In the genomic region with DNA sequence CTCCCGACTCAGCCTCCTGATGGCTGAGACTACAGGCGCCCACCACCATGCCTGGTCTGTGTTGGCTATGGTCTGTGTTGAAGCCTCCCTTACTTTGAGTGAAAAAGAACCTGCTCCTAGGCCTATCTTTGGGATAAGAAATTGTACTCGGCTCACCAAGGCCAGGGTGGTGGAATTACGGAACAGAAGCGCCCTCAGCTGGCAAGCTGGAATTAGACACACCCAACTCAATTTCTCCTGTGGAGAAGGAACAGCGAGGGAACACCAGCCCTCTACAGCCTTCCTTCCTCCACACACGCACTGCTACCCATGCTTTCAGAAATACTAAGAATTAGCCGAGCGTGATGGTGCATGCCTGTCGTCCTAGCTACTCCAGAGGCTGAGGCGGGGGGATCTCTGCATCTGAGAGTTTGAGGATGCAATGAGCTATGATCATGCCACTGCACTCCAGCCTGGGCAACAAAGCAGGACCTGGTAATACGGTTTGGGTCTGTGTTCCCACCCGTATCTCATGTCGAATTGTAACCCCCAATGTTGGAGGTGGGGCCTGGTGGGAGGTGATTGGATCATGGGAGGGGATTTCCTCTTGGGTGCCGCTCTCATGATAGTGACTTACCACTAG, we compare ENCODE assay signal across 9 cellular contexts. TPM values are rescaled to one million over a fixed set of nuclear protein-coding genes. Genes with fewer than 3 reads are reported as not detected.
DNase-seq lines count a peak whose midpoint lies in the region; ATAC-seq and TF ChIP-seq lines count a peak whose summit lies in the region.
"Had no signal": no experiment of that assay in that cellular context is flagged by ENCODE, and none has a peak within 500 bp of the region (broad histone marks: within the 10 kb centered on the region; RNA-seq: fewer than 3 reads in every experiment).

No MANE protein-coding gene starts in this region.

- no peak overlapping the region for H3K4me3 Mint-ChIP-seq in activated CD8-positive, alpha-beta T cell treated with anti-CD3 and anti-CD28 coated beads for 36 hours
- no peak overlapping the region for H3K4me3 Mint-ChIP-seq in activated CD8-positive, alpha-beta T cell treated with anti-CD3 and anti-CD28 coated beads, Interleukin-2, amount 10 ng/mL, durations not matched to agents 7 days and 5 days
- H3K4me3 Mint-ChIP-seq: activated naive CD4-positive, alpha-beta T cell treated with anti-CD3 and anti-CD28 coated beads, Interleukin-2, amount 50 U/mL, for 24 hours had no signal

- H3K27ac Mint-ChIP-seq in activated CD8-positive, alpha-beta T cell treated with anti-CD3 and anti-CD28 coated beads for 36 hours = no peak overlapping the region
- no peak overlapping the region for H3K27ac Mint-ChIP-seq in activated CD8-positive, alpha-beta T cell treated with anti-CD3 and anti-CD28 coated beads, Interleukin-2, amount 10 ng/mL, durations not matched to agents 7 days and 5 days
- H3K27ac Mint-ChIP-seq: activated naive CD4-positive, alpha-beta T cell treated with anti-CD3 and anti-CD28 coated beads, Interleukin-2, amount 50 U/mL, for 24 hours had no signal

- no peak for TF ChIP-seq CTCF in activated CD8-positive, alpha-beta T cell treated with anti-CD3 and anti-CD28 coated beads for 36 hours (IDR thresholded peaks at IDR 0.05)

- intact Hi-C loops in activated CD8-positive, alpha-beta T cell treated with anti-CD3 and anti-CD28 coated beads for 36 hours (cut with micrococcal nuclease) = no loop called here

- no peak for ATAC-seq in activated CD8-positive, alpha-beta T cell treated with anti-CD3 and anti-CD28 coated beads for 36 hours
- no peak for ATAC-seq in activated CD8-positive, alpha-beta T cell treated with anti-CD3 and anti-CD28 coated beads, Interleukin-2, amount 10 ng/mL, durations not matched to agents 7 days and 5 days
- ATAC-seq in HG03139 (IDR thresholded peaks at IDR 0.05; ENCODE audit: unreplicated experiment) (no peak), HG03520 (IDR thresholded peaks at IDR 0.05; ENCODE audit: unreplicated experiment) (no peak)

- H3K4me1 Mint-ChIP-seq in activated CD8-positive, alpha-beta T cell treated with anti-CD3 and anti-CD28 coated beads for 36 hours (ENCODE audit: low read depth) = no peaks in the 10 kb centered on the region
- no peaks in the 10 kb centered on the region for H3K4me1 Mint-ChIP-seq in activated CD8-positive, alpha-beta T cell treated with anti-CD3 and anti-CD28 coated beads, Interleukin-2, amount 10 ng/mL, durations not matched to agents 7 days and 5 days (ENCODE audit: low read depth)
- H3K4me1 Mint-ChIP-seq: activated naive CD4-positive, alpha-beta T cell treated with anti-CD3 and anti-CD28 coated beads, Interleukin-2, amount 50 U/mL, for 24 hours had no signal

- peak; percentile 35 for DNase-seq in activated CD8-positive, alpha-beta T cell treated with anti-CD3 and anti-CD28 coated beads for 36 hours
- DNase-seq in activated CD8-positive, alpha-beta T cell treated with anti-CD3 and anti-CD28 coated beads, Interleukin-2, amount 10 ng/mL, durations not matched to agents 7 days and 5 days = no peak
- DNase-seq in MV-4-11 (lab: John Stamatoyannopoulos, UW) = peak; percentile 54
- peak in 36 of 56 donors; percentile 1 to 64 (median 18) for DNase-seq in amygdala (lab: John Stamatoyannopoulos, UW)
- DNase-seq in lung microvascular endothelial cell (ENCODE audit: low read depth in 2 of 2) = peak; percentile 37
- no peak for DNase-seq in activated naive CD4-positive, alpha-beta T cell treated with Interleukin-2 at 50 U/mL for 16 hours

- CTCF ChIA-PET in activated CD8-positive, alpha-beta T cell treated with anti-CD3 and anti-CD28 coated beads for 36 hours (lab: Charles Lee) = interaction anchor here (0.8 to 2.6 kb wide), 5 partner anchors 9 to 457 kb away, joined by 3 to 11 read pairs (median 4); no protein-coding TSS in a partner anchor
- CTCF ChIA-PET in activated CD8-positive, alpha-beta T cell treated with anti-CD3 and anti-CD28 coated beads, Interleukin-2, amount 10 ng/mL, durations not matched to agents 7 days and 5 days (lab: Charles Lee) = interaction anchor here (0.9 kb wide), 2 partner anchors 14 to 17 kb away, joined by 3 read pairs; no protein-coding TSS in a partner anchor

- POLR2A ChIA-PET in activated CD8-positive, alpha-beta T cell treated with anti-CD3 and anti-CD28 coated beads for 36 hours (lab: Charles Lee) = no interaction called here
- POLR2A ChIA-PET in activated CD8-positive, alpha-beta T cell treated with anti-CD3 and anti-CD28 coated beads, Interleukin-2, amount 10 ng/mL, durations not matched to agents 7 days and 5 days (lab: Charles Lee) = no interaction called here

- no peaks in the 10 kb centered on the region for H3K36me3 Mint-ChIP-seq in activated CD8-positive, alpha-beta T cell treated with anti-CD3 and anti-CD28 coated beads for 36 hours (ENCODE audit: low read depth)
- no peaks in the 10 kb centered on the region for H3K36me3 Mint-ChIP-seq in activated CD8-positive, alpha-beta T cell treated with anti-CD3 and anti-CD28 coated beads, Interleukin-2, amount 10 ng/mL, durations not matched to agents 7 days and 5 days (ENCODE audit: low read depth)
- H3K36me3 Mint-ChIP-seq: activated naive CD4-positive, alpha-beta T cell treated with anti-CD3 and anti-CD28 coated beads, Interleukin-2, amount 50 U/mL, for 24 hours had no signal

- H3K9me3 Mint-ChIP-seq in activated CD8-positive, alpha-beta T cell treated with anti-CD3 and anti-CD28 coated beads for 36 hours = no peaks in the 10 kb centered on the region
- no peaks in the 10 kb centered on the region for H3K9me3 Mint-ChIP-seq in activated CD8-positive, alpha-beta T cell treated with anti-CD3 and anti-CD28 coated beads, Interleukin-2, amount 10 ng/mL, durations not matched to agents 7 days and 5 days (ENCODE audit: insufficient read depth)
- H3K9me3 Mint-ChIP-seq: activated naive CD4-positive, alpha-beta T cell treated with anti-CD3 and anti-CD28 coated beads, Interleukin-2, amount 50 U/mL, for 24 hours had no signal

- peaks cover 6% of the 10 kb centered on the region for H3K27me3 Mint-ChIP-seq in activated CD8-positive, alpha-beta T cell treated with anti-CD3 and anti-CD28 coated beads for 36 hours
- H3K27me3 Mint-ChIP-seq in activated CD8-positive, alpha-beta T cell treated with anti-CD3 and anti-CD28 coated beads, Interleukin-2, amount 10 ng/mL, durations not matched to agents 7 days and 5 days (ENCODE audit: low read depth) = peaks cover 8% of the 10 kb centered on the region

RNA-seq across cellular contexts. Expression of a gene that starts 40.1 kb away (rescaled TPM):
- total RNA-seq in activated CD8-positive, alpha-beta T cell treated with anti-CD3 and anti-CD28 coated beads for 36 hours = 10 to 100 TPM; 71.6 to 74.8 TPM
- total RNA-seq in activated CD8-positive, alpha-beta T cell treated with anti-CD3 and anti-CD28 coated beads, Interleukin-2, amount 10 ng/mL, durations not matched to agents 7 days and 5 days = 10 to 100 TPM; 56.5 to 57.1 TPM
- 8.9 and 11.3 TPM in 2 replicates for total RNA-seq in lung microvascular endothelial cell

Comparison
In these comparisons a context has a peak if more than half of its experiments do, and no peak if none do; other contexts are left out.
1. DNase-seq: peak in activated CD8-positive, alpha-beta T cell treated with anti-CD3 and anti-CD28 coated beads for 36 hours (single experiment), MV-4-11 (single experiment), amygdala (36 of 56) and lung microvascular endothelial cell (2 of 2); none in activated CD8-positive, alpha-beta T cell treated with anti-CD3 and anti-CD28 coated beads, Interleukin-2, amount 10 ng/mL, durations not matched to agents 7 days and 5 days (single experiment) and activated naive CD4-positive, alpha-beta T cell treated with Interleukin-2 at 50 U/mL for 16 hours (single experiment).